8 cellular contexts compared by ENCODE assay signal in genomic region chr6:113971786-113972185, GRCh38. TPM values are rescaled to one million over a fixed set of nuclear protein-coding genes. Genes with fewer than 3 reads are reported as not detected.
DNase-seq lines count a peak whose midpoint lies in the region; ATAC-seq and TF ChIP-seq lines count a peak whose summit lies in the region.

No MANE protein-coding gene starts in this region.

- H3K4me2 ChIP-seq in parathyroid adenoma (ENCODE audit: low read length) = peak overlapping the region; percentile 74

- H3K4me3 ChIP-seq in endodermal cell (ENCODE audit: low read length) = peak overlapping the region; percentile 90
- H3K4me3 ChIP-seq in parathyroid adenoma (ENCODE audit: low read depth, low read length) = peak overlapping the region; percentile 99

- intact Hi-C loops in posterior vena cava (cut with DNase I) = loop anchor here in 1 of 2 donors (10.0 kb wide), 1 partner anchor 133 kb away; no protein-coding TSS in a partner anchor

- peaks cover 24% of the 10 kb centered on the region for H3K4me1 Mint-ChIP-seq in activated CD4-positive, alpha-beta T cell treated with anti-CD3 and anti-CD28 coated beads, Interleukin-2, amount 10 ng/mL, durations not matched to agents 7 days and 5 days
- peaks cover 15% of the 10 kb centered on the region for H3K4me1 Mint-ChIP-seq in endodermal cell

- H3K9ac ChIP-seq in endodermal cell (ENCODE audit: extremely low read depth, low read length, poor library complexity, severe bottlenecking) (no peak overlapping the region), parathyroid adenoma (no peak overlapping the region)

- no peak for ATAC-seq in HG02588 (IDR thresholded peaks at IDR 0.05; ENCODE audit: unreplicated experiment)

- peaks cover 35% of the 10 kb centered on the region for H3K79me2 ChIP-seq in parathyroid adenoma

- H3K27ac ChIP-seq in endodermal cell (ENCODE audit: low read depth, low read length) = no peak overlapping the region
- H3K27ac ChIP-seq in parathyroid adenoma = no peak overlapping the region

- CTCF ChIA-PET in activated CD4-positive, alpha-beta T cell treated with anti-CD3 and anti-CD28 coated beads, Interleukin-2, amount 10 ng/mL, durations not matched to agents 7 days and 5 days (lab: Charles Lee) = interaction anchor here (0.9 kb wide), 1 partner anchor 8 kb away, joined by 3 read pairs; no protein-coding TSS in a partner anchor

- no peaks in the 10 kb centered on the region for H3K9me3 Mint-ChIP-seq in activated CD4-positive, alpha-beta T cell treated with anti-CD3 and anti-CD28 coated beads, Interleukin-2, amount 10 ng/mL, durations not matched to agents 7 days and 5 days
- no peaks in the 10 kb centered on the region for H3K9me3 Mint-ChIP-seq in endodermal cell

- no peaks in the 10 kb centered on the region for H3K36me3 ChIP-seq in endodermal cell (ENCODE audit: control insufficient read depth, insufficient read depth, low read length)
- no peaks in the 10 kb centered on the region for H3K36me3 ChIP-seq in parathyroid adenoma (ENCODE audit: control insufficient read depth, insufficient read depth, low read length)

- TF ChIP-seq CTCF in endodermal cell (conservative IDR thresholded peaks at IDR 0.05) = no peak
- no peak for TF ChIP-seq CTCF in parathyroid adenoma (IDR thresholded peaks at IDR 0.05)

- peak overlapping the region; percentile 86 for H3K4me3 Mint-ChIP-seq in activated CD4-positive, alpha-beta T cell treated with anti-CD3 and anti-CD28 coated beads, Interleukin-2, amount 10 ng/mL, durations not matched to agents 7 days and 5 days
- H3K4me3 Mint-ChIP-seq in endodermal cell = peak overlapping the region; percentile 96

- peak overlapping the region; percentile 99 for H3K27ac Mint-ChIP-seq in activated CD4-positive, alpha-beta T cell treated with anti-CD3 and anti-CD28 coated beads, Interleukin-2, amount 10 ng/mL, durations not matched to agents 7 days and 5 days
- H3K27ac Mint-ChIP-seq in endodermal cell = no peak overlapping the region

- DNase-seq in activated CD4-positive, alpha-beta T cell treated with anti-CD3 and anti-CD28 coated beads, Interleukin-2, amount 10 ng/mL, durations not matched to agents 7 days and 5 days = no peak
- DNase-seq in activated CD4-positive, alpha-beta T cell treated with anti-CD3 and anti-CD28 coated beads, Interleukin-2, amount 50 U/mL, for 1 hour = no peak
- DNase-seq in OCI-M1 (lab: John Stamatoyannopoulos, UW) (peak; percentile 82), endodermal cell (no peak), posterior vena cava (ENCODE audit: low spot score) (no peak), T-helper 9 cell (no peak)

- no peaks in the 10 kb centered on the region for H3K27me3 Mint-ChIP-seq in activated CD4-positive, alpha-beta T cell treated with anti-CD3 and anti-CD28 coated beads, Interleukin-2, amount 10 ng/mL, durations not matched to agents 7 days and 5 days
- peaks cover 9% of the 10 kb centered on the region for H3K27me3 Mint-ChIP-seq in endodermal cell (ENCODE audit: insufficient read depth)

- no peaks in the 10 kb centered on the region for H3K9me3 ChIP-seq in endodermal cell (ENCODE audit: control insufficient read depth, low read length)
- no peaks in the 10 kb centered on the region for H3K9me3 ChIP-seq in parathyroid adenoma (ENCODE audit: control insufficient read depth, low read length)

- H3K27me3 ChIP-seq in endodermal cell (ENCODE audit: control insufficient read depth, insufficient read depth, low read length, poor library complexity, severe bottlenecking) (no peaks in the 10 kb centered on the region), parathyroid adenoma (ENCODE audit: control insufficient read depth, insufficient read depth, low read length) (no peaks in the 10 kb centered on the region)

- POLR2A ChIA-PET in activated CD4-positive, alpha-beta T cell treated with anti-CD3 and anti-CD28 coated beads, Interleukin-2, amount 10 ng/mL, durations not matched to agents 7 days and 5 days (lab: Charles Lee) = no interaction called here

- H3K36me3 Mint-ChIP-seq in activated CD4-positive, alpha-beta T cell treated with anti-CD3 and anti-CD28 coated beads, Interleukin-2, amount 10 ng/mL, durations not matched to agents 7 days and 5 days (ENCODE audit: low read depth) = peaks cover 2% of the 10 kb centered on the region
- H3K36me3 Mint-ChIP-seq in endodermal cell (ENCODE audit: low read depth) = no peaks in the 10 kb centered on the region

- WGBS in endodermal cell (ENCODE audit: insufficient coverage in 1 of 2, insufficient read length in 1 of 2), 2 experiments = 93 to 100% methylated on average over 2 of the region's 2 CpGs

- peak overlapping the region; percentile 90 for H2AFZ ChIP-seq in parathyroid adenoma

- no peaks in the 10 kb centered on the region for H3K4me1 ChIP-seq in endodermal cell (ENCODE audit: control insufficient read depth, insufficient read depth, low read length)
- H3K4me1 ChIP-seq in parathyroid adenoma = peaks cover 11% of the 10 kb centered on the region

RNA-seq across cellular contexts. Expression of gene HDAC2, which starts 0.8 kb away (rescaled TPM):
- 10 to 100 TPM; 63.8 to 64.4 TPM for total RNA-seq in activated CD4-positive, alpha-beta T cell treated with anti-CD3 and anti-CD28 coated beads, Interleukin-2, amount 10 ng/mL, durations not matched to agents 7 days and 5 days
- 100 to 1,000 TPM; 275 to 335 TPM for total RNA-seq in endodermal cell
- polyA plus RNA-seq in endodermal cell (2013, experiment 1 of 2) = 398 TPM
- polyA plus RNA-seq in endodermal cell (2013, experiment 2 of 2) = 389 TPM
- total RNA-seq in posterior vena cava = 10 to 100 TPM; 54.5 to 63.6 TPM

Comparison
In these comparisons a context has a peak if more than half of its experiments do, and no peak if none do; other contexts are left out.
1. RNA of gene HDAC2, which starts 0.8 kb away (total RNA-seq): 275 to 335 TPM in endodermal cell; 63.8 to 64.4 TPM in activated CD4-positive, alpha-beta T cell treated with anti-CD3 and anti-CD28 coated beads, Interleukin-2, amount 10 ng/mL, durations not matched to agents 7 days and 5 days and 54.5 to 63.6 TPM in posterior vena cava; every median in the first group is over 4 times any median in the second.